ENCODE assay signal across 9 cellular contexts in the genomic region with DNA sequence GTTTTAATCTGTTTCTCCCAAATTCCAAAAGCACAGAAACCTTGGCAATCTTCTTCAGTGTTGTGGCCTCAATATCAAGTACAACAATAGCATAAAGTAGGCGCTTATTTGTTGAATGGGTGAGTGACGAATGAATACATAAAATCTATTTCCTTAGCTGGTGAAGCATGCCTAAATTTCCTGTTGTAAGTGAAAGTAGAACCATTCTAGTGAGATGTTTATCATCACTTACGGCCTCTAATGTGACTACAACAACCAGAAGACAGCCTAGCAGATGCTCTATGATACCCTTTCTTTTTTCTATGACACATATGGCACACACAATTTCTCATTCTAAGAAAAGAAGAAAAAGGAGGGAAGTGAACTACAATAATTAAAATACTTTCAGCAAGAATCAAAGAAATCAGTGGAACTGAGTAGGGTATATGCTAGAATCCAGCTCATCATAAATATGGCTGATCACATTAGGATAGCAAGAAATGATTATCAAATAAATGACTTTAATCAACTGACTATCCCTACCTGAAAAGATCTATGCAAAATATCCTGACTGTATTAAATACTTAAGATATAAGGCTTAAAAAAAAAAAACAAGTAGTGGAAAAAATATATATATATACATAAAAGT.
DNase-seq lines count a peak whose midpoint lies in the region; ATAC-seq and TF ChIP-seq lines count a peak whose summit lies in the region.
"Had no signal": no experiment of that assay in that cellular context is flagged by ENCODE, and none has a peak within 500 bp of the region (broad histone marks: within the 10 kb centered on the region; RNA-seq: fewer than 3 reads in every experiment).

No MANE protein-coding gene starts in this region.

- CTCF ChIA-PET in activated CD8-positive, alpha-beta T cell treated with anti-CD3 and anti-CD28 coated beads for 36 hours (lab: Charles Lee) = interaction anchor here (2.9 to 3.7 kb wide), 3 partner anchors 8 to 78 kb away, joined by 12 to 16 read pairs (median 12); no protein-coding TSS in a partner anchor

- H3K4me1 Mint-ChIP-seq in activated CD4-positive, alpha-beta T cell treated with anti-CD3 and anti-CD28 coated beads, Interleukin-2, amount 10 ng/mL, durations not matched to agents 24 days and 14 days = peaks cover 21% of the 10 kb centered on the region
- H3K4me1 Mint-ChIP-seq in activated CD8-positive, alpha-beta T cell treated with anti-CD3 and anti-CD28 coated beads for 36 hours (ENCODE audit: low read depth) = peaks cover 23% of the 10 kb centered on the region
- H3K4me1 Mint-ChIP-seq in stimulated activated effector memory CD8-positive, alpha-beta T cell treated with anti-CD3 and anti-CD28 coated beads, Interleukin-12 subunit alpha, Interleukin-12 subunit beta, amount 100 ng/mL, for 72 hours = peaks cover 20% of the 10 kb centered on the region

- TF ChIP-seq CTCF in activated CD8-positive, alpha-beta T cell treated with anti-CD3 and anti-CD28 coated beads for 36 hours (IDR thresholded peaks at IDR 0.05) = no peak

- H3K9me3 Mint-ChIP-seq in activated CD4-positive, alpha-beta T cell treated with anti-CD3 and anti-CD28 coated beads, Interleukin-2, amount 10 ng/mL, durations not matched to agents 24 days and 14 days = no peaks in the 10 kb centered on the region
- H3K9me3 Mint-ChIP-seq in activated CD8-positive, alpha-beta T cell treated with anti-CD3 and anti-CD28 coated beads for 36 hours = no peaks in the 10 kb centered on the region
- H3K9me3 Mint-ChIP-seq in stimulated activated effector memory CD8-positive, alpha-beta T cell treated with anti-CD3 and anti-CD28 coated beads, Interleukin-12 subunit alpha, Interleukin-12 subunit beta, amount 100 ng/mL, for 72 hours = no peaks in the 10 kb centered on the region

- ATAC-seq in HG02623 (IDR thresholded peaks at IDR 0.05; ENCODE audit: unreplicated experiment) (peak; percentile 52), HG02970 (IDR thresholded peaks at IDR 0.05; ENCODE audit: low FRiP score, unreplicated experiment) (no peak)
- peak; percentile 97 for ATAC-seq in activated CD8-positive, alpha-beta T cell treated with anti-CD3 and anti-CD28 coated beads for 36 hours
- peak; percentile 98 for ATAC-seq in stimulated activated effector memory CD8-positive, alpha-beta T cell treated with anti-CD3 and anti-CD28 coated beads, Interleukin-12 subunit alpha, Interleukin-12 subunit beta, amount 100 ng/mL, for 72 hours
- ATAC-seq: left colon had no signal

- intact Hi-C loops in activated CD4-positive, alpha-beta T cell treated with anti-CD3 and anti-CD28 coated beads, Interleukin-2, amount 10 ng/mL, durations not matched to agents 24 days and 14 days (cut with micrococcal nuclease) = loop anchor here (1.0 to 10.0 kb wide), 3 partner anchors 67 to 517 kb away; partner anchors contain the start of genes BTBD9 and DNAH8
- intact Hi-C loops in activated CD8-positive, alpha-beta T cell treated with anti-CD3 and anti-CD28 coated beads for 36 hours (cut with micrococcal nuclease) = no loop called here

- no peaks in the 10 kb centered on the region for H3K27me3 Mint-ChIP-seq in activated CD4-positive, alpha-beta T cell treated with anti-CD3 and anti-CD28 coated beads, Interleukin-2, amount 10 ng/mL, durations not matched to agents 24 days and 14 days
- H3K27me3 Mint-ChIP-seq in activated CD8-positive, alpha-beta T cell treated with anti-CD3 and anti-CD28 coated beads for 36 hours = no peaks in the 10 kb centered on the region

- peak overlapping the region; percentile 71 for H3K4me3 Mint-ChIP-seq in activated CD4-positive, alpha-beta T cell treated with anti-CD3 and anti-CD28 coated beads, Interleukin-2, amount 10 ng/mL, durations not matched to agents 24 days and 14 days
- peak overlapping the region; percentile 61 for H3K4me3 Mint-ChIP-seq in activated CD8-positive, alpha-beta T cell treated with anti-CD3 and anti-CD28 coated beads for 36 hours
- peak overlapping the region; percentile 33 for H3K4me3 Mint-ChIP-seq in stimulated activated effector memory CD8-positive, alpha-beta T cell treated with anti-CD3 and anti-CD28 coated beads, Interleukin-12 subunit alpha, Interleukin-12 subunit beta, amount 100 ng/mL, for 72 hours

- peaks cover 2% of the 10 kb centered on the region for H3K36me3 Mint-ChIP-seq in activated CD4-positive, alpha-beta T cell treated with anti-CD3 and anti-CD28 coated beads, Interleukin-2, amount 10 ng/mL, durations not matched to agents 24 days and 14 days (ENCODE audit: low read depth)
- peaks cover 17% of the 10 kb centered on the region for H3K36me3 Mint-ChIP-seq in activated CD8-positive, alpha-beta T cell treated with anti-CD3 and anti-CD28 coated beads for 36 hours (ENCODE audit: low read depth)
- H3K36me3 Mint-ChIP-seq in stimulated activated effector memory CD8-positive, alpha-beta T cell treated with anti-CD3 and anti-CD28 coated beads, Interleukin-12 subunit alpha, Interleukin-12 subunit beta, amount 100 ng/mL, for 72 hours = peaks cover 16% of the 10 kb centered on the region

- peak; percentile 71 for DNase-seq in activated CD4-positive, alpha-beta T cell treated with anti-CD3 and anti-CD28 coated beads, Interleukin-2, amount 10 ng/mL, durations not matched to agents 24 days and 14 days
- DNase-seq in activated CD4-positive, alpha-beta T cell treated with anti-CD3 and anti-CD28 coated beads for 48 hours = no peak
- DNase-seq in activated CD8-positive, alpha-beta T cell treated with anti-CD3 and anti-CD28 coated beads for 36 hours = no peak
- no peak for DNase-seq in stimulated activated effector memory CD8-positive, alpha-beta T cell treated with anti-CD3 and anti-CD28 coated beads, Interleukin-12 subunit alpha, Interleukin-12 subunit beta, amount 100 ng/mL, for 72 hours (ENCODE audit: low spot score in 2 of 2)
- no peak for DNase-seq in activated effector memory CD4-positive, alpha-beta T cell treated with anti-CD3 and anti-CD28 coated beads, Interleukin-2, amount 50 U/mL, for 16 hours
- no peak for DNase-seq in NCI-H226
- DNase-seq: left colon had no signal

- peak overlapping the region; percentile 90 for H3K27ac Mint-ChIP-seq in activated CD4-positive, alpha-beta T cell treated with anti-CD3 and anti-CD28 coated beads, Interleukin-2, amount 10 ng/mL, durations not matched to agents 24 days and 14 days
- peak overlapping the region; percentile 89 for H3K27ac Mint-ChIP-seq in activated CD8-positive, alpha-beta T cell treated with anti-CD3 and anti-CD28 coated beads for 36 hours
- H3K27ac Mint-ChIP-seq in stimulated activated effector memory CD8-positive, alpha-beta T cell treated with anti-CD3 and anti-CD28 coated beads, Interleukin-12 subunit alpha, Interleukin-12 subunit beta, amount 100 ng/mL, for 72 hours = peak overlapping the region; percentile 63

- POLR2A ChIA-PET in activated CD8-positive, alpha-beta T cell treated with anti-CD3 and anti-CD28 coated beads for 36 hours (lab: Charles Lee) = no interaction called here
